In the genomic region with DNA sequence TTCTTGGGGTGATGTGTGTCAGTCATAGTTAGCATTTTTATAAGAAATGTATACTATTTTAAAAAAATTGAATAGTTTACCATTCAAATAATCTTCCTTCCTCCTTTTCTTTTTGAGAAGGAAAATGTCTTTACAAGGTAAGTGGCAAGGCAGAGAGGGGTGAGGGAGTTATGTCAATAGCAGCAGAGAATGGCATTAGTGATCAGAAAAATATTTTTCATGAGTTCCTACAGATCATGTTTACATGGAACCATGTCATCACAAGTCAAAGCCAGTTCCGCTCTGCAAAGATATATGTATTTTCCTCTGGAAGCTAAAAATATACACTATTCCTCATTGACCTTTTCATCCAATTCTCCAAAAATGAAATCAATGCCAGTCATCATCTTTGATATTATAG, we compare ENCODE assay signal across 19 cellular contexts.
DNase-seq lines count a peak whose midpoint lies in the region; ATAC-seq, FAIRE-seq and TF ChIP-seq lines count a peak whose summit lies in the region.
"Had no signal": no experiment of that assay in that cellular context is flagged by ENCODE, and none has a peak within 500 bp of the region (broad histone marks: within the 10 kb centered on the region; RNA-seq: fewer than 3 reads in every experiment).

No MANE protein-coding gene starts in this region.

- peaks cover 24% of the 10 kb centered on the region for H3K4me1 ChIP-seq in RWPE2 (ENCODE audit: insufficient read depth, poor library complexity, severe bottlenecking)
- peaks cover 15% of the 10 kb centered on the region for H3K4me1 ChIP-seq in foreskin keratinocyte

- no peak overlapping the region for H3K4me3 Mint-ChIP-seq in CD14-positive monocyte
- H3K4me3 Mint-ChIP-seq: CD4-positive, alpha-beta memory T cell; HFFc6 had no signal

- no peaks in the 10 kb centered on the region for H3K9me3 ChIP-seq in RWPE2 (ENCODE audit: severe bottlenecking)

- TF ChIP-seq CTCF in RWPE2 (IDR thresholded peaks at IDR 0.05; ENCODE audit: poor library complexity, severe bottlenecking), result no peak
- no peak for TF ChIP-seq CTCF in bronchial epithelial cell (IDR thresholded peaks at IDR 0.05; ENCODE audit: insufficient read depth, low read length, severe bottlenecking)
- no peak for TF ChIP-seq CTCF in foreskin keratinocyte (conservative IDR thresholded peaks at IDR 0.05)
- TF ChIP-seq CTCF in CD14-positive monocyte (IDR thresholded peaks at IDR 0.05), result no peak

- H3K4me3 ChIP-seq in RWPE2 (ENCODE audit: severe bottlenecking) (no peak overlapping the region), bronchial epithelial cell (ENCODE audit: low read depth, low read length) (no peak overlapping the region)

- H3K9me3 Mint-ChIP-seq in CD14-positive monocyte, result peaks cover 1 to 14% (median 8%) of the 10 kb centered on the region in 7 donors
- H3K9me3 Mint-ChIP-seq: HFFc6 had no signal

- no peak overlapping the region for H3K27ac Mint-ChIP-seq in CD14-positive monocyte
- H3K27ac Mint-ChIP-seq: CD4-positive, alpha-beta memory T cell; HFFc6 had no signal

- H3K4me1 Mint-ChIP-seq in CD14-positive monocyte, result no peaks in the 10 kb centered on the region

- ATAC-seq in RWPE2 (ENCODE audit: low read depth) (peak; percentile 56; the same call in 1 of the 3 replicates), foreskin keratinocyte (no peak), GM21576 (IDR thresholded peaks at IDR 0.05; ENCODE audit: unreplicated experiment) (no peak)
- ATAC-seq: HCT116 had no signal

- intact Hi-C loops in CD14-positive monocyte (cut with micrococcal nuclease), result no loop called here

- no peak for FAIRE-seq in bronchial epithelial cell (lab: Jason Lieb, UNC)
- FAIRE-seq: A204.1, HTR-8/SVneo had no signal

- H3K27ac ChIP-seq in RWPE2 (ENCODE audit: poor library complexity, severe bottlenecking) (peak overlapping the region; percentile 52), foreskin keratinocyte (peak overlapping the region; percentile 41)
- H3K27ac ChIP-seq: C4-2B had no signal

- no peaks in the 10 kb centered on the region for H3K27me3 ChIP-seq in RWPE2 (ENCODE audit: insufficient read depth, poor library complexity, severe bottlenecking)
- no peaks in the 10 kb centered on the region for H3K27me3 ChIP-seq in bronchial epithelial cell (ENCODE audit: control insufficient read depth, insufficient read depth, low read length)
- H3K27me3 ChIP-seq in foreskin keratinocyte, result no peaks in the 10 kb centered on the region

- peaks cover 0 to 4% (median 2%) of the 10 kb centered on the region in 3 donors for H3K27me3 Mint-ChIP-seq in CD14-positive monocyte (ENCODE audit: low read depth in 3 of 3)

- H3K36me3 ChIP-seq in RWPE2 (ENCODE audit: low read depth) (no peaks in the 10 kb centered on the region; the same call in 1 of the 2 replicates), bronchial epithelial cell (ENCODE audit: control insufficient read depth, insufficient read depth, low read length) (peaks cover 1% of the 10 kb centered on the region)

- DNase-seq in RWPE2 (ENCODE audit: low spot score) (no peak), bronchial epithelial cell (ENCODE audit: low read depth) (peak; percentile 79), foreskin keratinocyte (no peak), CD14-positive monocyte (ENCODE audit: low spot score) (no peak), DMS153 treated with DMSO at 0.1 percent for 48 hours (lab: John Stamatoyannopoulos, UW; ENCODE audit: unreplicated experiment) (no peak)
- DNase-seq: AML-193; CD4-positive, alpha-beta memory T cell; DMS153; DMS79 treated with DMSO at 0.1 percent for 48 hours; GF-D8; GOT3; H7; HFFc6; IMR-90 had no signal

- H3K36me3 Mint-ChIP-seq in CD14-positive monocyte, result no peaks in the 10 kb centered on the region
